In genomic region chr1:227785812-227786608, GRCh38 we compare ENCODE assay signal across 1 cellular context.
TF ChIP-seq lines count a peak whose summit lies in the region.

No MANE protein-coding gene starts in this region.

TF ChIP-seq in SK-N-SH, 30 proteins besides CTCF, POLR2A, EP300 and RAD21 (continued from another document):
- TF ChIP-seq FOXM1 (IDR thresholded peaks at IDR 0.05; ENCODE audit: low read depth), result no peak
